8 cellular contexts compared by ENCODE assay signal in genomic region chr11:19117760-19118097, GRCh38. TPM values are rescaled to one million over a fixed set of nuclear protein-coding genes. Genes with fewer than 3 reads are reported as not detected.
A peak's percentile ranks its signal among the peaks of the same experiment; 100 is the strongest.
DNase-seq lines count a peak whose midpoint lies in the region; ATAC-seq and TF ChIP-seq lines count a peak whose summit lies in the region.

No MANE protein-coding gene starts in this region.

- H3K27ac Mint-ChIP-seq in activated CD4-positive, alpha-beta memory T cell treated with anti-CD3 and anti-CD28 coated beads, Interleukin-2, amount 10 ng/mL, durations not matched to agents 7 days and 5 days: peak overlapping the region; percentile 4

- CTCF ChIA-PET in activated CD4-positive, alpha-beta memory T cell treated with anti-CD3 and anti-CD28 coated beads, Interleukin-2, amount 10 ng/mL, durations not matched to agents 7 days and 5 days (lab: Charles Lee): no interaction called here

- H3K36me3 ChIP-seq in hepatocyte (replicated peaks; ENCODE audit: insufficient read depth, low read depth): no peaks in the 10 kb centered on the region
- H3K36me3 ChIP-seq in skeletal muscle tissue (ENCODE audit: control insufficient read depth in 3 of 3, insufficient read depth in 3 of 3, low read length in 3 of 3): no peaks in the 10 kb centered on the region

- no peak for ATAC-seq in HG03108 (IDR thresholded peaks at IDR 0.05; ENCODE audit: unreplicated experiment)
- no peak for ATAC-seq in GM18873 (IDR thresholded peaks at IDR 0.05; ENCODE audit: low FRiP score, unreplicated experiment)

- H3K9me3 ChIP-seq in hepatocyte (ENCODE audit: low read depth) (no peaks in the 10 kb centered on the region), skeletal muscle tissue (ENCODE audit: control insufficient read depth in 3 of 3, low read length in 3 of 3) (no peaks in the 10 kb centered on the region)

- H3K4me1 Mint-ChIP-seq in activated CD4-positive, alpha-beta memory T cell treated with anti-CD3 and anti-CD28 coated beads, Interleukin-2, amount 10 ng/mL, durations not matched to agents 7 days and 5 days: peaks cover 50% of the 10 kb centered on the region

- H3K4me3 ChIP-seq in HL-60 (replicated peaks; ENCODE audit: insufficient read depth, low read length) (peak overlapping the region; percentile 93), hepatocyte (peak overlapping the region; percentile 63), skeletal muscle tissue (ENCODE audit: low read length in 3 of 3) (peak overlapping the region; percentile 71 to 83 (median 78))

- H3K27me3 ChIP-seq in HL-60 (ENCODE audit: insufficient read depth, poor library complexity, severe bottlenecking): no peaks in the 10 kb centered on the region
- no peaks in the 10 kb centered on the region for H3K27me3 ChIP-seq in hepatocyte
- peaks cover 0 to 10% (median 0%) of the 10 kb centered on the region in 3 donors for H3K27me3 ChIP-seq in skeletal muscle tissue (ENCODE audit: control insufficient read depth in 3 of 3, insufficient read depth in 3 of 3, low read length in 3 of 3)

- peaks cover 29% of the 10 kb centered on the region for H3K36me3 Mint-ChIP-seq in activated CD4-positive, alpha-beta memory T cell treated with anti-CD3 and anti-CD28 coated beads, Interleukin-2, amount 10 ng/mL, durations not matched to agents 7 days and 5 days (ENCODE audit: low read depth)

- peak overlapping the region; percentile 67 to 73 (median 68) for H3K9ac ChIP-seq in skeletal muscle tissue (ENCODE audit: low read depth in 1 of 3, low read length in 3 of 3)

- H3K27me3 Mint-ChIP-seq in activated CD4-positive, alpha-beta memory T cell treated with anti-CD3 and anti-CD28 coated beads, Interleukin-2, amount 10 ng/mL, durations not matched to agents 7 days and 5 days: peaks cover 18% of the 10 kb centered on the region

- peaks cover 45% of the 10 kb centered on the region for H3K79me2 ChIP-seq in hepatocyte

- no peak for DNase-seq in HL-60 (ENCODE audit: low read depth in 1 of 2, low spot score in 1 of 2)
- DNase-seq in activated CD4-positive, alpha-beta memory T cell treated with anti-CD3 and anti-CD28 coated beads, Interleukin-2, amount 10 ng/mL, durations not matched to agents 7 days and 5 days: no peak
- no peak for DNase-seq in hepatocyte (ENCODE audit: low spot score)
- DNase-seq in NCI-H446 treated with DMSO at 0.1 percent for 48 hours (lab: John Stamatoyannopoulos, UW): no peak
- no peak for DNase-seq in NCI-H524 (lab: John Stamatoyannopoulos, UW)

- peak overlapping the region; percentile 75 for H3K4me2 ChIP-seq in hepatocyte

- POLR2A ChIA-PET in activated CD4-positive, alpha-beta memory T cell treated with anti-CD3 and anti-CD28 coated beads, Interleukin-2, amount 10 ng/mL, durations not matched to agents 7 days and 5 days (lab: Charles Lee): interaction anchor here (1.3 kb wide), 1 partner anchor 112 kb away, joined by 3 read pairs; no protein-coding TSS in a partner anchor

- no peaks in the 10 kb centered on the region for H4K20me1 ChIP-seq in hepatocyte (ENCODE audit: insufficient read depth, poor library complexity, severe bottlenecking)

- H3K9me2 ChIP-seq in hepatocyte (replicated peaks; ENCODE audit: insufficient read depth): no peaks in the 10 kb centered on the region

- H3K4me3 Mint-ChIP-seq in activated CD4-positive, alpha-beta memory T cell treated with anti-CD3 and anti-CD28 coated beads, Interleukin-2, amount 10 ng/mL, durations not matched to agents 7 days and 5 days: peak overlapping the region; percentile 80

- no peak for TF ChIP-seq CTCF in HL-60 (IDR thresholded peaks at IDR 0.05; ENCODE audit: insufficient read depth, low read length)
- no peak for TF ChIP-seq CTCF in hepatocyte (IDR thresholded peaks at IDR 0.05; ENCODE audit: poor library complexity)

- 8% methylated on average over 7 of the region's 7 CpGs for WGBS in hepatocyte (ENCODE audit: low lambda C conversion rate, missing lambda C conversion rate)

- H3K27ac ChIP-seq in HL-60 (replicated peaks) (no peak overlapping the region), hepatocyte (peak overlapping the region; percentile 81), skeletal muscle tissue (ENCODE audit: low read depth, low read length) (no peak overlapping the region)

- peak overlapping the region; percentile 93 for H2AFZ ChIP-seq in hepatocyte

- H3K4me1 ChIP-seq in hepatocyte (ENCODE audit: insufficient read depth) (peaks cover 7% of the 10 kb centered on the region), skeletal muscle tissue (ENCODE audit: control insufficient read depth in 3 of 3, insufficient read depth in 3 of 3, low read length in 3 of 3) (peaks cover 3 to 16% (median 7%) of the 10 kb centered on the region in 3 donors)

- H3K9me3 Mint-ChIP-seq in activated CD4-positive, alpha-beta memory T cell treated with anti-CD3 and anti-CD28 coated beads, Interleukin-2, amount 10 ng/mL, durations not matched to agents 7 days and 5 days: no peaks in the 10 kb centered on the region

RNA-seq across cellular contexts. Expression of gene ZDHHC13, which starts 0.8 kb away (rescaled TPM):
- 10 to 100 TPM; 26.7 to 26.8 TPM for total RNA-seq in activated CD4-positive, alpha-beta memory T cell treated with anti-CD3 and anti-CD28 coated beads, Interleukin-2, amount 10 ng/mL, durations not matched to agents 7 days and 5 days
- total RNA-seq in hepatocyte (19.4 and 27.1 TPM in 2 replicates), skeletal muscle tissue (6.8 TPM)
- polyA plus RNA-seq in hepatocyte: 14.6 and 19.4 TPM in 2 replicates

RNA-seq across cellular contexts. Expression of gene MRGPRX2, which starts 57.2 kb away (rescaled TPM):
- not detected for total RNA-seq in activated CD4-positive, alpha-beta memory T cell treated with anti-CD3 and anti-CD28 coated beads, Interleukin-2, amount 10 ng/mL, durations not matched to agents 7 days and 5 days
- total RNA-seq in hepatocyte: not detected in 2 replicates
- not detected in 2 replicates for polyA plus RNA-seq in hepatocyte
- total RNA-seq in skeletal muscle tissue: not detected
